41 cellular contexts compared by ENCODE assay signal in the genomic region with DNA sequence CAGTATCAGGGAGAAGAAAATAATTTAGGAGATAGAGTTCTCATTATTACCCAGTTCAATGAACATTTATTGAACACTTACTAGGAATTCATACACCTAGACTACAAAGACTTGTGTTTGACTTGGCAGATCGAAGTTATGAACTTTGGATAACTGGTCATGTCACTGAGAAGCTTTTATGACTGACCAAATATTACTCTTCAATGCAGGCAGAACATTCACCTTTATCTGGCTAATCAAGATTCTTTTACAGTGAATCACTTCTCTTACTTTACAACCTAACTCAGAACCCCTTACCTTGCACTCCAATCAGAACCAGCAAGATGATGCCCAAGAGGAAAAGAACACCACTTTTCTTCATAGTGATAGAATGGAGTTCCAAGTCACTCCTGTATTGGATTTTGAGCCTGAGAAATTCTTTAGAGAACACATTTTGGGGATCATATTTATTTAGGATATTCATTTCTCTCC. TPM values are rescaled to one million over a fixed set of nuclear protein-coding genes. Genes with fewer than 3 reads are reported as not detected.
DNase-seq lines count a peak whose midpoint lies in the region; ATAC-seq, FAIRE-seq and TF ChIP-seq lines count a peak whose summit lies in the region.
"Had no signal": no experiment of that assay in that cellular context is flagged by ENCODE, and none has a peak within 500 bp of the region (broad histone marks: within the 10 kb centered on the region; RNA-seq: fewer than 3 reads in every experiment).

A gene (minus strand): TSS at position 421 of the 471 bp plus-strand sequence. CDS start 60 bp downstream, at position 361.

- no peaks in the 10 kb centered on the region for H3K79me2 ChIP-seq in HepG2 (ENCODE audit: insufficient read depth, low read length)

- CTCF ChIA-PET in HepG2 (lab: Yijun Ruan, JAX; ENCODE audit: low intra/inter-chr PET ratio, low total read pairs) = no interaction called here

- no peak for FAIRE-seq in HepG2 (lab: Jason Lieb, UNC)
- FAIRE-seq: D721Med, GM19239, HTR-8/SVneo, RCC 7860, urothelium cell line had no signal

- H3K4me2 ChIP-seq in HepG2 (ENCODE audit: low read depth, low read length) = no peak within 1 kb of the TSS

- no peaks in the 10 kb centered on the region for H3K9me3 Mint-ChIP-seq in activated T-helper 2 cell treated with anti-CD3 and anti-CD28 coated beads, Interferon-gamma antibody, Interleukin-2, Interleukin-4, amounts not matched to agents 10 μg/mL and 5 μg/mL and 100 μg/mL, durations not matched to agents 14 hours and 24 hours and 36 hours
- H3K9me3 Mint-ChIP-seq: activated CD4-positive, alpha-beta T cell treated with anti-CD3 and anti-CD28 coated beads, Interleukin-2, amount 10 ng/mL, durations not matched to agents 24 days and 14 days; CD4-positive, alpha-beta T cell; HFFc6; natural killer cell treated with Interleukin-12 subunit alpha and Interleukin-12 subunit beta and Interleukin-15 and Interleukin-18, amount 100 ng/mL, for 72 hours; stimulated activated memory B cell treated with anti-CD40 and anti-IgM and Interleukin-4, amounts not matched to agents 10 μg/mL and 1 μg/mL and 100 μg/mL, for 72 hours; WTC11 had no signal

- intact Hi-C loops in HepG2 (cut with micrococcal nuclease; ENCODE audit: unreplicated experiment) = no loop called here
- intact Hi-C loops in activated T-helper 2 cell treated with anti-CD3 and anti-CD28 coated beads, Interferon-gamma antibody, Interleukin-2, Interleukin-4, amounts not matched to agents 10 μg/mL and 5 μg/mL and 100 μg/mL, durations not matched to agents 14 hours and 24 hours and 36 hours (cut with micrococcal nuclease) = no loop called here

- DNase-seq in HepG2 (ENCODE audit: low spot score) (no peak), RWPE2 (ENCODE audit: low spot score) (no peak), kidney tubule cell (ENCODE audit: low spot score) (peak; percentile 55), NCI-H2196 treated with DMSO at 0.1 percent for 48 hours (lab: John Stamatoyannopoulos, UW; ENCODE audit: unreplicated experiment) (no peak), OCI-M1 (lab: John Stamatoyannopoulos, UW) (no peak)
- DNase-seq in activated T-helper 2 cell treated with anti-CD3 and anti-CD28 coated beads, Interferon-gamma antibody, Interleukin-2, Interleukin-4, amounts not matched to agents 10 μg/mL and 5 μg/mL and 100 μg/mL, durations not matched to agents 14 hours and 24 hours and 36 hours (ENCODE audit: low spot score) = no peak
- DNase-seq: activated CD4-positive, alpha-beta T cell treated with anti-CD3 and anti-CD28 coated beads, Interleukin-2, amount 10 ng/mL, durations not matched to agents 24 days and 14 days; activated CD8-positive, alpha-beta memory T cell treated with anti-CD3 and anti-CD28 coated beads for 24 hours; activated effector memory CD4-positive, alpha-beta T cell treated with anti-CD3 and anti-CD28 coated beads, Interleukin-2, amount 50 U/mL, for 16 hours; activated T-cell treated with anti-CD3 and anti-CD28 coated beads for 4 hours; aorta; CD4-positive, alpha-beta T cell; effector memory CD4-positive, alpha-beta T cell; erythroblast; GOT3; head of caudate nucleus; HFFc6; KG1; MV-4-11; NCI-H1436; NCI-H345; occipital lobe had no signal

- H2AFZ ChIP-seq in HepG2 (ENCODE audit: low read length) = no peak within 1 kb of the TSS

- no peak within 1 kb of the TSS for H3K9ac ChIP-seq in liver (ENCODE audit: low read depth in 1 of 2, low read length in 2 of 2)
- H3K9ac ChIP-seq in HepG2 (ENCODE audit: insufficient read depth, low read depth, low read length) = no peak within 1 kb of the TSS

- H3K27ac Mint-ChIP-seq in activated T-helper 2 cell treated with anti-CD3 and anti-CD28 coated beads, Interferon-gamma antibody, Interleukin-2, Interleukin-4, amounts not matched to agents 10 μg/mL and 5 μg/mL and 100 μg/mL, durations not matched to agents 14 hours and 24 hours and 36 hours = no peak within 1 kb of the TSS
- H3K27ac Mint-ChIP-seq: activated CD4-positive, alpha-beta T cell treated with anti-CD3 and anti-CD28 coated beads, Interleukin-2, amount 10 ng/mL, durations not matched to agents 24 days and 14 days; activated naive CD8-positive, alpha-beta T cell; CD4-positive, alpha-beta T cell; HFFc6; natural killer cell treated with Interleukin-12 subunit alpha and Interleukin-12 subunit beta and Interleukin-15 and Interleukin-18, amount 100 ng/mL, for 72 hours; stimulated activated memory B cell treated with anti-CD40 and anti-IgM and Interleukin-4, amounts not matched to agents 10 μg/mL and 1 μg/mL and 100 μg/mL, for 72 hours; WTC11 had no signal

- POLR2A ChIA-PET in HepG2 (lab: Yijun Ruan, JAX) = no interaction called here

- H3K27me3 ChIP-seq in liver (ENCODE audit: control insufficient read depth in 4 of 4, insufficient read depth in 4 of 4, low read length in 3 of 4) = no peaks in the 10 kb centered on the region
- peaks cover 0 to 6% of the 10 kb centered on the region in 2 experiments; a peak in 1 of 5 replicates for H3K27me3 ChIP-seq in HepG2 (ENCODE audit: control insufficient read depth in 1 of 2, insufficient read depth in 2 of 2, low read length in 2 of 2)
- H3K27me3 ChIP-seq in RWPE2 (ENCODE audit: insufficient read depth, poor library complexity, severe bottlenecking) = no peaks in the 10 kb centered on the region
- H3K27me3 ChIP-seq: SJSA1 had no signal

- no peak for TF ChIP-seq CTCF in liver (IDR thresholded peaks at IDR 0.05; ENCODE audit: low read depth, low read length, missing input control)
- no peak for TF ChIP-seq CTCF in HepG2 (CRISPR knock-in tag; IDR thresholded peaks at IDR 0.05)
- TF ChIP-seq CTCF in RWPE2 (IDR thresholded peaks at IDR 0.05; ENCODE audit: poor library complexity, severe bottlenecking) = no peak

- H3K4me3 ChIP-seq in liver (ENCODE audit: low read depth in 1 of 3, low read length in 3 of 3) = no peak within 1 kb of the TSS
- no peak within 1 kb of the TSS for H3K4me3 ChIP-seq in HepG2 (replicated peaks in 1 of 3; ENCODE audit: insufficient read depth in 1 of 3, low read depth in 2 of 3, low read length in 3 of 3)
- no peak within 1 kb of the TSS for H3K4me3 ChIP-seq in RWPE2 (ENCODE audit: severe bottlenecking)
- H3K4me3 ChIP-seq: cardiac muscle cell, coronary artery, SJSA1 had no signal

- no peak for TF ChIP-seq EP300 in HepG2 (IDR thresholded peaks at IDR 0.05; ENCODE audit: low read depth in 2 of 2, low read length in 2 of 2)
- TF ChIP-seq EP300 in HepG2 (CRISPR knock-in tag; IDR thresholded peaks at IDR 0.05; ENCODE audit: borderline replicate concordance) = no peak

- H3K27ac ChIP-seq in liver (ENCODE audit: low read depth in 1 of 2, low read length in 2 of 2) (no peak within 1 kb of the TSS), HepG2 (ENCODE audit: extremely low read length, insufficient read depth, low read length) (no peak within 1 kb of the TSS), RWPE2 (ENCODE audit: poor library complexity, severe bottlenecking) (peak within 1 kb of the TSS; percentile 33)
- H3K27ac ChIP-seq: cardiac muscle cell, coronary artery, SJSA1 had no signal

- no TSS peak for BruUV-seq in HepG2 (replicated peaks; lab: Mats Ljungman, UMichigan)

- H3K36me3 ChIP-seq in liver (ENCODE audit: control insufficient read depth in 4 of 4, insufficient read depth in 3 of 4, low read depth in 1 of 4, low read length in 3 of 4) = no peaks in the 10 kb centered on the region
- H3K36me3 ChIP-seq in HepG2 (replicated peaks in 1 of 2; ENCODE audit: control insufficient read depth in 1 of 2, insufficient read depth in 2 of 2, low read length in 2 of 2) = no peaks in the 10 kb centered on the region
- H3K36me3 ChIP-seq in RWPE2 (ENCODE audit: low read depth) = no peaks in the 10 kb centered on the region
- H3K36me3 ChIP-seq: cardiac muscle cell, SJSA1 had no signal

- no peak for TF ChIP-seq RAD21 in liver (IDR thresholded peaks at IDR 0.05)
- TF ChIP-seq RAD21 in HepG2 (CRISPR knock-in tag; IDR thresholded peaks at IDR 0.05) = no peak

- 18% methylated on average over 1 of the region's 1 CpG for WGBS in liver
- WGBS in HepG2 (ENCODE audit: low lambda C conversion rate) = 6% methylated on average over 1 of the region's 1 CpG

- no peaks in the 10 kb centered on the region for H3K36me3 Mint-ChIP-seq in activated T-helper 2 cell treated with anti-CD3 and anti-CD28 coated beads, Interferon-gamma antibody, Interleukin-2, Interleukin-4, amounts not matched to agents 10 μg/mL and 5 μg/mL and 100 μg/mL, durations not matched to agents 14 hours and 24 hours and 36 hours (ENCODE audit: low read depth)
- H3K36me3 Mint-ChIP-seq: natural killer cell treated with Interleukin-12 subunit alpha and Interleukin-12 subunit beta and Interleukin-15 and Interleukin-18, amount 100 ng/mL, for 72 hours; stimulated activated memory B cell treated with anti-CD40 and anti-IgM and Interleukin-4, amounts not matched to agents 10 μg/mL and 1 μg/mL and 100 μg/mL, for 72 hours; WTC11 had no signal

- H3K9me3 ChIP-seq in liver (ENCODE audit: control insufficient read depth in 4 of 4, low read length in 3 of 4) (no peaks in the 10 kb centered on the region), HepG2 (ENCODE audit: low read length) (no peaks in the 10 kb centered on the region), RWPE2 (ENCODE audit: severe bottlenecking) (no peaks in the 10 kb centered on the region)
- H3K9me3 ChIP-seq: SJSA1 had no signal

- peaks cover 2 to 20% (median 10%) of the 10 kb centered on the region in 4 donors for H3K4me1 ChIP-seq in liver (ENCODE audit: control insufficient read depth in 4 of 4, insufficient read depth in 4 of 4, low read length in 3 of 4)
- H3K4me1 ChIP-seq in HepG2 (ENCODE audit: insufficient read depth, low read length) = no peaks in the 10 kb centered on the region
- H3K4me1 ChIP-seq in RWPE2 (ENCODE audit: insufficient read depth, poor library complexity, severe bottlenecking) = peaks cover 22% of the 10 kb centered on the region

- peaks cover 7% of the 10 kb centered on the region for H3K27me3 Mint-ChIP-seq in activated T-helper 2 cell treated with anti-CD3 and anti-CD28 coated beads, Interferon-gamma antibody, Interleukin-2, Interleukin-4, amounts not matched to agents 10 μg/mL and 5 μg/mL and 100 μg/mL, durations not matched to agents 14 hours and 24 hours and 36 hours (ENCODE audit: low read depth)
- H3K27me3 Mint-ChIP-seq: stimulated activated memory B cell treated with anti-CD40 and anti-IgM and Interleukin-4, amounts not matched to agents 10 μg/mL and 1 μg/mL and 100 μg/mL, for 72 hours had no signal

- H3K4me1 Mint-ChIP-seq in activated T-helper 2 cell treated with anti-CD3 and anti-CD28 coated beads, Interferon-gamma antibody, Interleukin-2, Interleukin-4, amounts not matched to agents 10 μg/mL and 5 μg/mL and 100 μg/mL, durations not matched to agents 14 hours and 24 hours and 36 hours (ENCODE audit: low read depth) = peaks cover 15% of the 10 kb centered on the region

- ATAC-seq in HepG2 (no peak), RWPE2 (ENCODE audit: low read depth) (peak; percentile 87), GM21786 (IDR thresholded peaks at IDR 0.05; ENCODE audit: unreplicated experiment) (no peak)
- ATAC-seq: natural killer cell treated with Interleukin-12 subunit alpha and Interleukin-12 subunit beta and Interleukin-15 and Interleukin-18, amount 100 ng/mL, for 72 hours; stimulated activated memory B cell treated with anti-CD40 and anti-IgM and Interleukin-4, amounts not matched to agents 10 μg/mL and 1 μg/mL and 100 μg/mL, for 72 hours; WTC11 had no signal

- in situ Hi-C loops in HepG2 (cut with HindIII; ENCODE audit: extremely low pct_ligation_motif_present, low pct_unique_long_range_greater_than_20kb) = no loop called here

- no peaks in the 10 kb centered on the region for H4K20me1 ChIP-seq in HepG2 (ENCODE audit: insufficient read depth, low read length)

- no peak within 1 kb of the TSS for H3K4me3 Mint-ChIP-seq in activated T-helper 2 cell treated with anti-CD3 and anti-CD28 coated beads, Interferon-gamma antibody, Interleukin-2, Interleukin-4, amounts not matched to agents 10 μg/mL and 5 μg/mL and 100 μg/mL, durations not matched to agents 14 hours and 24 hours and 36 hours (ENCODE audit: low read depth)
- H3K4me3 Mint-ChIP-seq: activated CD4-positive, alpha-beta T cell treated with anti-CD3 and anti-CD28 coated beads, Interleukin-2, amount 10 ng/mL, durations not matched to agents 24 days and 14 days; activated naive CD8-positive, alpha-beta T cell; CD4-positive, alpha-beta T cell; HFFc6; natural killer cell treated with Interleukin-12 subunit alpha and Interleukin-12 subunit beta and Interleukin-15 and Interleukin-18, amount 100 ng/mL, for 72 hours; stimulated activated memory B cell treated with anti-CD40 and anti-IgM and Interleukin-4, amounts not matched to agents 10 μg/mL and 1 μg/mL and 100 μg/mL, for 72 hours; WTC11 had no signal

- TF ChIP-seq POLR2A in HepG2 (IDR thresholded peaks at IDR 0.05; ENCODE audit: insufficient read depth in 1 of 2, low read depth in 2 of 2, low read length in 2 of 2) = no peak

RNA-seq across cellular contexts. Expression of the gene that starts here (rescaled TPM):
- total RNA-seq in liver = 1 to 10 TPM; 1.4 to 2.3 TPM
- 1 to 10 TPM in 1 of 2 donors, under 1 TPM in 1; 0.22 to 1.3 TPM for polyA plus RNA-seq in liver
- not detected in 2 replicates for total RNA-seq in HepG2 (2016; rRNA removed; fragmentation: Illumina TruSeq; extraction: Trizol)
- not detected in 2 replicates for total RNA-seq in HepG2 (2016; cell fraction: cytosol; rRNA removed; fragmentation: Illumina TruSeq; extraction: Trizol; ENCODE audit: low read depth)
- not detected in 2 replicates for total RNA-seq in HepG2 (2016; cell fraction: insoluble cytoplasmic fraction; rRNA removed; fragmentation: Illumina TruSeq; extraction: Trizol)
- total RNA-seq in HepG2 (2016; cell fraction: membrane; rRNA removed; fragmentation: Illumina TruSeq; extraction: Trizol) = not detected in 2 replicates
- total RNA-seq in HepG2 (2016; cell fraction: nucleus; rRNA removed; fragmentation: Illumina TruSeq; extraction: Trizol) = not detected in 2 replicates
- polyA plus RNA-seq in HepG2 (2011; rRNA removed) = not detected in 2 replicates
- not detected in 2 replicates for polyA plus RNA-seq in HepG2 (2011; cell fraction: cytosol; rRNA removed)
- polyA plus RNA-seq in HepG2 (2011; cell fraction: nucleus; rRNA removed) = not detected in 2 replicates
- polyA plus RNA-seq in HepG2 (2012) = not detected in 2 replicates
- not detected in 2 replicates for polyA plus RNA-seq in HepG2 (2016; cell fraction: cytosol; fragmentation: Illumina TruSeq; extraction: Trizol; ENCODE audit: low read depth)
- not detected in 2 replicates for polyA plus RNA-seq in HepG2 (2016; cell fraction: insoluble cytoplasmic fraction; fragmentation: Illumina TruSeq; extraction: Trizol; ENCODE audit: low read depth)
- polyA plus RNA-seq in HepG2 (2016; cell fraction: membrane; fragmentation: Illumina TruSeq; extraction: Trizol; ENCODE audit: low read depth) = not detected in 2 replicates
- polyA plus RNA-seq in HepG2 (2016; cell fraction: nucleus; fragmentation: Illumina TruSeq; extraction: Trizol; ENCODE audit: insufficient read depth, low read depth) = not detected in 2 replicates
- not detected in 2 replicates for polyA minus RNA-seq in HepG2 (2011; rRNA and poly(A)+ RNA removed; ENCODE audit: low replicate concordance)
- not detected in 2 replicates for polyA minus RNA-seq in HepG2 (2011; cell fraction: cytosol; rRNA and poly(A)+ RNA removed)
- not detected in 2 replicates for polyA minus RNA-seq in HepG2 (2011; cell fraction: nucleus; rRNA and poly(A)+ RNA removed)
- total RNA-seq in activated T-helper 2 cell treated with anti-CD3 and anti-CD28 coated beads, Interferon-gamma antibody, Interleukin-2, Interleukin-4, amounts not matched to agents 10 μg/mL and 5 μg/mL and 100 μg/mL, durations not matched to agents 14 hours and 24 hours and 36 hours = 0.09 and 0.11 TPM in 2 replicates
- total RNA-seq: A673; cardiac muscle cell; CD4-positive, alpha-beta T cell; fibroblast of villous mesenchyme; HFFc6; kidney epithelial cell; lung microvascular endothelial cell; occipital lobe; SJSA1; temporal lobe had no signal
- polyA plus RNA-seq: cardiac muscle cell had no signal
